9 cellular contexts compared by ENCODE assay signal in genomic region chr14:53952533-53952932, GRCh38. TPM values are rescaled to one million over a fixed set of nuclear protein-coding genes. Genes with fewer than 3 reads are reported as not detected.
A peak's percentile ranks its signal among the peaks of the same experiment; 100 is the strongest.
DNase-seq lines count a peak whose midpoint lies in the region; ATAC-seq and TF ChIP-seq lines count a peak whose summit lies in the region.
"Had no signal": no experiment of that assay in that cellular context is flagged by ENCODE, and none has a peak within 500 bp of the region (broad histone marks: within the 10 kb centered on the region; RNA-seq: fewer than 3 reads in every experiment).

No MANE protein-coding gene starts in this region.

- peaks cover 62% of the 10 kb centered on the region for H3K36me3 Mint-ChIP-seq in Calu3 (ENCODE audit: insufficient read depth, unreplicated experiment)
- no peaks in the 10 kb centered on the region for H3K36me3 Mint-ChIP-seq in T-cell
- H3K36me3 Mint-ChIP-seq in progenitor cell of endocrine pancreas (ENCODE audit: insufficient read depth): no peaks in the 10 kb centered on the region

- 11 to 13% methylated on average over 5 to 8 of the region's 10 CpGs for WGBS in gastroesophageal sphincter (ENCODE audit: low coverage in 1 of 2), 2 donors

- TF ChIP-seq POLR2A in gastroesophageal sphincter (IDR thresholded peaks at IDR 0.05): no peak

- DNase-seq in Calu3 (no peak), T-cell (no peak), progenitor cell of endocrine pancreas (ENCODE audit: low spot score, unreplicated experiment) (no peak), NCI-H1436 treated with DMSO at 0.1 percent for 48 hours (lab: John Stamatoyannopoulos, UW) (no peak), H4 (ENCODE audit: low spot score) (no peak)
- no peak for DNase-seq in effector CD4-positive, alpha-beta T cell
- DNase-seq: activated CD8-positive, alpha-beta memory T cell treated with anti-CD3 and anti-CD28 coated beads for 24 hours had no signal

- H3K27ac Mint-ChIP-seq in Calu3 (ENCODE audit: unreplicated experiment): peak overlapping the region; percentile 9
- H3K27ac Mint-ChIP-seq in T-cell: no peak overlapping the region
- H3K27ac Mint-ChIP-seq in progenitor cell of endocrine pancreas: no peak overlapping the region

- POLR2A ChIA-PET in T-cell (lab: Charles Lee): no interaction called here

- peak overlapping the region; percentile 85 for H3K4me3 Mint-ChIP-seq in Calu3 (ENCODE audit: low read depth, unreplicated experiment)
- H3K4me3 Mint-ChIP-seq in T-cell: peak overlapping the region in 2 of 3 donors; percentile 69 to 85
- H3K4me3 Mint-ChIP-seq in progenitor cell of endocrine pancreas (ENCODE audit: low read depth): peak overlapping the region; percentile 73

- TF ChIP-seq CTCF in Calu3 (IDR thresholded peaks at IDR 0.05; ENCODE audit: unreplicated experiment): no peak
- no peak for TF ChIP-seq CTCF in gastroesophageal sphincter (IDR thresholded peaks at IDR 0.05)
- TF ChIP-seq CTCF in progenitor cell of endocrine pancreas (IDR thresholded peaks at IDR 0.05; ENCODE audit: unreplicated experiment): no peak

- H3K36me3 ChIP-seq in gastroesophageal sphincter: peaks cover 0 to 11% of the 10 kb centered on the region in 2 donors

- no peaks in the 10 kb centered on the region for H3K9me3 ChIP-seq in gastroesophageal sphincter

- H3K4me3 ChIP-seq in gastroesophageal sphincter: peak overlapping the region; percentile 42 to 67

- H3K27me3 ChIP-seq in gastroesophageal sphincter: peaks cover 82% of the 10 kb centered on the region

- intact Hi-C loops in Calu3 (cut with micrococcal nuclease; ENCODE audit: unreplicated experiment): loop anchor here (10.0 kb wide), 2 partner anchors 152 to 382 kb away; no protein-coding TSS in a partner anchor

- H3K27me3 Mint-ChIP-seq in Calu3 (ENCODE audit: unreplicated experiment) (no peaks in the 10 kb centered on the region), T-cell (peaks cover 48 to 85% of the 10 kb centered on the region in 2 donors), progenitor cell of endocrine pancreas (peaks cover 87% of the 10 kb centered on the region)

- TF ChIP-seq EP300 in gastroesophageal sphincter (IDR thresholded peaks at IDR 0.05): no peak

- CTCF ChIA-PET in Calu3 (lab: Charles Lee) (interaction anchor here (2.6 kb wide), 1 partner anchor 10 kb away, joined by 10 read pairs; no protein-coding TSS in a partner anchor), T-cell (lab: Charles Lee) (no interaction called here)

- ATAC-seq in T-cell (replicated peaks in 1 of 4) (no peak), gastroesophageal sphincter (no peak), HG03439 (IDR thresholded peaks at IDR 0.05; ENCODE audit: unreplicated experiment) (no peak)

- H3K4me1 ChIP-seq in gastroesophageal sphincter: peaks cover 0 to 63% (median 4%) of the 10 kb centered on the region in 3 donors

- H3K4me1 Mint-ChIP-seq in Calu3 (ENCODE audit: low read depth, unreplicated experiment): peaks cover 6% of the 10 kb centered on the region
- H3K4me1 Mint-ChIP-seq in T-cell: peaks cover 28 to 41% (median 38%) of the 10 kb centered on the region in 3 donors
- peaks cover 37% of the 10 kb centered on the region for H3K4me1 Mint-ChIP-seq in progenitor cell of endocrine pancreas (ENCODE audit: low read depth)

- BruUV-seq in Calu3 (replicated peaks; lab: Mats Ljungman, UMichigan): no TSS peak

- no peaks in the 10 kb centered on the region for H3K9me3 Mint-ChIP-seq in Calu3 (ENCODE audit: low read depth, unreplicated experiment)
- no peaks in the 10 kb centered on the region for H3K9me3 Mint-ChIP-seq in T-cell
- H3K9me3 Mint-ChIP-seq in progenitor cell of endocrine pancreas (ENCODE audit: low read depth): no peaks in the 10 kb centered on the region

- H3K27ac ChIP-seq in gastroesophageal sphincter: peak overlapping the region in 3 of 4 donors; percentile 77 to 89 (median 84)

RNA-seq across cellular contexts. Expression of gene BMP4, which starts 4.1 kb away (rescaled TPM):
- total RNA-seq in Calu3 (2022) (23.0 and 24.8 TPM in 2 replicates), T-cell (1 to 10 TPM in 1 of 5 donors, under 1 TPM in 3, not detected in 1; 0.21 to 1.1 (median 0.61) TPM), gastroesophageal sphincter (10 to 100 TPM; 11.3 to 81.2 (median 26.6) TPM), progenitor cell of endocrine pancreas (2.7 and 7.5 TPM in 2 replicates)
- total RNA-seq in H4 (2014; rRNA removed; shearing (Covaris generic)): 1.0 and 5.6 TPM in 2 replicates
